In genomic region chr15:90213123-90213817, GRCh38 we compare ENCODE assay signal across 1 cellular context.
TF ChIP-seq lines count a peak whose summit lies in the region.

No MANE protein-coding gene starts in this region.

TF ChIP-seq in K562, 482 proteins besides CTCF, POLR2A, EP300 and RAD21 (continued from another document):
- TF ChIP-seq SMAD1 (IDR thresholded peaks at IDR 0.05; ENCODE audit: low read depth, low read length, partially characterized antibody) (no peak), ZNF140 (CRISPR knock-in tag; IDR thresholded peaks at IDR 0.05) (no peak), NR2F6 (CRISPR knock-in tag; IDR thresholded peaks at IDR 0.05) (no peak), KLF13 (tag; IDR thresholded peaks at IDR 0.05; ENCODE audit: borderline replicate concordance, low read depth) (no peak), FUS (optimal IDR thresholded peaks at IDR 0.05; ENCODE audit: low read depth, low read length) (no peak), ZNF830 (CRISPR knock-in tag; IDR thresholded peaks at IDR 0.05) (no peak), RBM25 (IDR thresholded peaks at IDR 0.05; ENCODE audit: low read depth, low read length, severe bottlenecking) (no peak), MCM7 (IDR thresholded peaks at IDR 0.05) (no peak), BHLHE40 (IDR thresholded peaks at IDR 0.05; ENCODE audit: low read length) (no peak), ZNF408 (CRISPR knock-in tag; IDR thresholded peaks at IDR 0.05; ENCODE audit: low read depth) (no peak), ZC3H8 (IDR thresholded peaks at IDR 0.05) (no peak), TAF7 (tag; IDR thresholded peaks at IDR 0.05) (no peak), MYNN (IDR thresholded peaks at IDR 0.05) (0 out of 2 replicates have a peak, but pooled peaks have one; percentile 43), MYNN (CRISPR knock-in tag; IDR thresholded peaks at IDR 0.05) (no peak), CXXC5 (CRISPR knock-in tag; IDR thresholded peaks at IDR 0.05) (peak; percentile 59), ZBTB2 (IDR thresholded peaks at IDR 0.05) (no peak), OTX1 (CRISPR knock-in tag; IDR thresholded peaks at IDR 0.05) (no peak), FOS (IDR thresholded peaks at IDR 0.05; ENCODE audit: extremely low read depth, insufficient read length) (no peak), SUPT5H (IDR thresholded peaks at IDR 0.05) (no peak), NR4A1 (CRISPR knock-in tag; IDR thresholded peaks at IDR 0.05) (no peak), NR4A1 (tag; IDR thresholded peaks at IDR 0.05) (no peak), RUNX1 (IDR thresholded peaks at IDR 0.05; ENCODE audit: low read depth) (no peak), TSC22D4 (tag; IDR thresholded peaks at IDR 0.05) (no peak), ZNF699 (CRISPR knock-in tag; IDR thresholded peaks at IDR 0.05; ENCODE audit: insufficient replicate concordance) (no peak), TRIM28 (IDR thresholded peaks at IDR 0.05) (no peak), RBM14 (IDR thresholded peaks at IDR 0.05; ENCODE audit: borderline replicate concordance, insufficient read depth, low read depth, low read length) (no peak), NR2C2 (CRISPR knock-in tag; IDR thresholded peaks at IDR 0.05) (no peak), NR2C2 (tag; IDR thresholded peaks at IDR 0.05) (no peak), EGR1 (conservative IDR thresholded peaks at IDR 0.05) (no peak), GATAD2B (IDR thresholded peaks at IDR 0.05; ENCODE audit: borderline replicate concordance) (peak; percentile 46; the same call in 1 of the 2 replicates), CBFA2T3 (IDR thresholded peaks at IDR 0.05) (peak; percentile 81), ELF2 (CRISPR knock-in tag; IDR thresholded peaks at IDR 0.05) (no peak), FOXJ3 (CRISPR knock-in tag; IDR thresholded peaks at IDR 0.05) (no peak), PKNOX1 (IDR thresholded peaks at IDR 0.05) (no peak), NFRKB (IDR thresholded peaks at IDR 0.05; ENCODE audit: low read depth) (no peak), CCAR2 (IDR thresholded peaks at IDR 0.05; ENCODE audit: low read depth, low read length) (no peak), POLR2AphosphoS2 (IDR thresholded peaks at IDR 0.05; ENCODE audit: low read length) (no peak), TCF3 (CRISPR knock-in tag; IDR thresholded peaks at IDR 0.05) (peak; percentile 67), ZNF324 (CRISPR knock-in tag; IDR thresholded peaks at IDR 0.05) (no peak), ZKSCAN1 (IDR thresholded peaks at IDR 0.05; ENCODE audit: low read depth, low read length) (no peak), ZNF740 (CRISPR knock-in tag; IDR thresholded peaks at IDR 0.05) (no peak), ZNF740 (tag; IDR thresholded peaks at IDR 0.05) (no peak), ZNF551 (CRISPR knock-in tag; IDR thresholded peaks at IDR 0.05) (no peak), NFIC (IDR thresholded peaks at IDR 0.05) (peak; percentile 64), GMEB1 (CRISPR knock-in tag; IDR thresholded peaks at IDR 0.05) (no peak), NONO (IDR thresholded peaks at IDR 0.05; ENCODE audit: low read depth in 2 of 2, low read length in 1 of 2) (no peak), PTBP1 (IDR thresholded peaks at IDR 0.05; ENCODE audit: low read depth, low read length) (no peak)
- TF ChIP-seq, protein P1, sequence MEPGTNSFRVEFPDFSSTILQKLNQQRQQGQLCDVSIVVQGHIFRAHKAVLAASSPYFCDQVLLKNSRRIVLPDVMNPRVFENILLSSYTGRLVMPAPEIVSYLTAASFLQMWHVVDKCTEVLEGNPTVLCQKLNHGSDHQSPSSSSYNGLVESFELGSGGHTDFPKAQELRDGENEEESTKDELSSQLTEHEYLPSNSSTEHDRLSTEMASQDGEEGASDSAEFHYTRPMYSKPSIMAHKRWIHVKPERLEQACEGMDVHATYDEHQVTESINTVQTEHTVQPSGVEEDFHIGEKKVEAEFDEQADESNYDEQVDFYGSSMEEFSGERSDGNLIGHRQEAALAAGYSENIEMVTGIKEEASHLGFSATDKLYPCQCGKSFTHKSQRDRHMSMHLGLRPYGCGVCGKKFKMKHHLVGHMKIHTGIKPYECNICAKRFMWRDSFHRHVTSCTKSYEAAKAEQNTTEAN (CRISPR knock-in tag; IDR thresholded peaks at IDR 0.05) = no peak
- TF ChIP-seq, protein P2, sequence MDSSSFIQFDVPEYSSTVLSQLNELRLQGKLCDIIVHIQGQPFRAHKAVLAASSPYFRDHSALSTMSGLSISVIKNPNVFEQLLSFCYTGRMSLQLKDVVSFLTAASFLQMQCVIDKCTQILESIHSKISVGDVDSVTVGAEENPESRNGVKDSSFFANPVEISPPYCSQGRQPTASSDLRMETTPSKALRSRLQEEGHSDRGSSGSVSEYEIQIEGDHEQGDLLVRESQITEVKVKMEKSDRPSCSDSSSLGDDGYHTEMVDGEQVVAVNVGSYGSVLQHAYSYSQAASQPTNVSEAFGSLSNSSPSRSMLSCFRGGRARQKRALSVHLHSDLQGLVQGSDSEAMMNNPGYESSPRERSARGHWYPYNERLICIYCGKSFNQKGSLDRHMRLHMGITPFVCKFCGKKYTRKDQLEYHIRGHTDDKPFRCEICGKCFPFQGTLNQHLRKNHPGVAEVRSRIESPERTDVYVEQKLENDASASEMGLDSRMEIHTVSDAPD (CRISPR knock-in tag; IDR thresholded peaks at IDR 0.05) = no peak
- TF ChIP-seq, protein P3, sequence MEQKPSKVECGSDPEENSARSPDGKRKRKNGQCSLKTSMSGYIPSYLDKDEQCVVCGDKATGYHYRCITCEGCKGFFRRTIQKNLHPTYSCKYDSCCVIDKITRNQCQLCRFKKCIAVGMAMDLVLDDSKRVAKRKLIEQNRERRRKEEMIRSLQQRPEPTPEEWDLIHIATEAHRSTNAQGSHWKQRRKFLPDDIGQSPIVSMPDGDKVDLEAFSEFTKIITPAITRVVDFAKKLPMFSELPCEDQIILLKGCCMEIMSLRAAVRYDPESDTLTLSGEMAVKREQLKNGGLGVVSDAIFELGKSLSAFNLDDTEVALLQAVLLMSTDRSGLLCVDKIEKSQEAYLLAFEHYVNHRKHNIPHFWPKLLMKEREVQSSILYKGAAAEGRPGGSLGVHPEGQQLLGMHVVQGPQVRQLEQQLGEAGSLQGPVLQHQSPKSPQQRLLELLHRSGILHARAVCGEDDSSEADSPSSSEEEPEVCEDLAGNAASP (IDR thresholded peaks at IDR 0.05) = no peak
- TF ChIP-seq, protein P4, sequence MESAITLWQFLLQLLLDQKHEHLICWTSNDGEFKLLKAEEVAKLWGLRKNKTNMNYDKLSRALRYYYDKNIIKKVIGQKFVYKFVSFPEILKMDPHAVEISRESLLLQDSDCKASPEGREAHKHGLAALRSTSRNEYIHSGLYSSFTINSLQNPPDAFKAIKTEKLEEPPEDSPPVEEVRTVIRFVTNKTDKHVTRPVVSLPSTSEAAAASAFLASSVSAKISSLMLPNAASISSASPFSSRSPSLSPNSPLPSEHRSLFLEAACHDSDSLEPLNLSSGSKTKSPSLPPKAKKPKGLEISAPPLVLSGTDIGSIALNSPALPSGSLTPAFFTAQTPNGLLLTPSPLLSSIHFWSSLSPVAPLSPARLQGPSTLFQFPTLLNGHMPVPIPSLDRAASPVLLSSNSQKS (CRISPR knock-in tag; IDR thresholded peaks at IDR 0.05) = no peak
- TF ChIP-seq, protein P5, sequence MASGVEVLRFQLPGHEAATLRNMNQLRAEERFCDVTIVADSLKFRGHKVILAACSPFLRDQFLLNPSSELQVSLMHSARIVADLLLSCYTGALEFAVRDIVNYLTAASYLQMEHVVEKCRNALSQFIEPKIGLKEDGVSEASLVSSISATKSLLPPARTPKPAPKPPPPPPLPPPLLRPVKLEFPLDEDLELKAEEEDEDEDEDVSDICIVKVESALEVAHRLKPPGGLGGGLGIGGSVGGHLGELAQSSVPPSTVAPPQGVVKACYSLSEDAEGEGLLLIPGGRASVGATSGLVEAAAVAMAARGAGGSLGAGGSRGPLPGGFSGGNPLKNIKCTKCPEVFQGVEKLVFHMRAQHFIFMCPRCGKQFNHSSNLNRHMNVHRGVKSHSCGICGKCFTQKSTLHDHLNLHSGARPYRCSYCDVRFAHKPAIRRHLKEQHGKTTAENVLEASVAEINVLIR (CRISPR knock-in tag; IDR thresholded peaks at IDR 0.05) = no peak
